11 cellular contexts compared by ENCODE assay signal in genomic region chr19:17450264-17451075, GRCh38. TPM values are rescaled to one million over a fixed set of nuclear protein-coding genes. Genes with fewer than 3 reads are reported as not detected.
DNase-seq lines count a peak whose midpoint lies in the region; ATAC-seq and TF ChIP-seq lines count a peak whose summit lies in the region.
"Had no signal": no experiment of that assay in that cellular context is flagged by ENCODE, and none has a peak within 500 bp of the region (broad histone marks: within the 10 kb centered on the region; RNA-seq: fewer than 3 reads in every experiment).

No MANE protein-coding gene starts in this region.

- TF ChIP-seq CTCF in GM10266 (IDR thresholded peaks at IDR 0.05; ENCODE audit: control insufficient read depth, insufficient read depth, low read depth, missing control alignments) (no peak), dorsolateral prefrontal cortex (IDR thresholded peaks at IDR 0.05 in 54 of 56, conservative IDR thresholded peaks at IDR 0.05 in 2 of 56; ENCODE audit: low read depth in 1 of 56, partially characterized antibody in 56 of 56) (no peak)

- H3K4me1 Mint-ChIP-seq in activated naive CD4-positive, alpha-beta T cell treated with anti-CD3 and anti-CD28 coated beads, Interleukin-2, amount 10 ng/mL, durations not matched to agents 7 days and 5 days, result peaks cover 24% of the 10 kb centered on the region

- intact Hi-C loops in dorsolateral prefrontal cortex (cut with DNase I), result loop anchor here in 1 of 2 donors (5.0 kb wide), 1 partner anchor 122 kb away; no protein-coding TSS in a partner anchor

- no peaks in the 10 kb centered on the region for H3K36me3 Mint-ChIP-seq in activated naive CD4-positive, alpha-beta T cell treated with anti-CD3 and anti-CD28 coated beads, Interleukin-2, amount 10 ng/mL, durations not matched to agents 7 days and 5 days

- H3K27ac Mint-ChIP-seq in activated naive CD4-positive, alpha-beta T cell treated with anti-CD3 and anti-CD28 coated beads, Interleukin-2, amount 10 ng/mL, durations not matched to agents 7 days and 5 days, result peak overlapping the region; percentile 26

- peak; percentile 55 for DNase-seq in GM10266 (ENCODE audit: extremely low spot score)
- peak; percentile 93 for DNase-seq in MV-4-11 (lab: John Stamatoyannopoulos, UW)
- peak; percentile 47 for DNase-seq in activated naive CD4-positive, alpha-beta T cell treated with anti-CD3 and anti-CD28 coated beads, Interleukin-2, amount 10 ng/mL, durations not matched to agents 7 days and 5 days
- DNase-seq in stimulated activated CD4-positive, alpha-beta T cell treated with anti-CD3 and anti-CD28 coated beads, Interleukin-15, amount 100 ng/mL, for 24 hours, result peak; percentile 73
- no peak for DNase-seq in dorsolateral prefrontal cortex
- no peak for DNase-seq in globus pallidus (ENCODE audit: low spot score)
- DNase-seq in NCI-H69 (lab: John Stamatoyannopoulos, UW), result no peak
- DNase-seq: foreskin fibroblast, upper lobe of left lung had no signal

- H3K4me3 Mint-ChIP-seq in activated naive CD4-positive, alpha-beta T cell treated with anti-CD3 and anti-CD28 coated beads, Interleukin-2, amount 10 ng/mL, durations not matched to agents 7 days and 5 days, result no peak overlapping the region

- H3K4me3 ChIP-seq in dorsolateral prefrontal cortex, result no peak overlapping the region
- H3K4me3 ChIP-seq: upper lobe of left lung had no signal

- ATAC-seq in HG02981 (IDR thresholded peaks at IDR 0.05; ENCODE audit: unreplicated experiment), result no peak

- H3K27me3 Mint-ChIP-seq in activated naive CD4-positive, alpha-beta T cell treated with anti-CD3 and anti-CD28 coated beads, Interleukin-2, amount 10 ng/mL, durations not matched to agents 7 days and 5 days, result peaks cover 45% of the 10 kb centered on the region

- CTCF ChIA-PET in activated naive CD4-positive, alpha-beta T cell treated with anti-CD3 and anti-CD28 coated beads, Interleukin-2, amount 10 ng/mL, durations not matched to agents 7 days and 5 days (lab: Charles Lee), result interaction anchor here (0.7 to 0.9 kb wide), 2 partner anchors 15 to 125 kb away, joined by 5 read pairs; no protein-coding TSS in a partner anchor

- no peaks in the 10 kb centered on the region for H3K9me3 Mint-ChIP-seq in activated naive CD4-positive, alpha-beta T cell treated with anti-CD3 and anti-CD28 coated beads, Interleukin-2, amount 10 ng/mL, durations not matched to agents 7 days and 5 days

- peaks cover 0 to 14% (median 6%) of the 10 kb centered on the region in 45 donors for H3K27me3 ChIP-seq in dorsolateral prefrontal cortex

- no peak overlapping the region for H3K27ac ChIP-seq in dorsolateral prefrontal cortex
- H3K27ac ChIP-seq: upper lobe of left lung had no signal

RNA-seq across cellular contexts. Expression of gene TMEM221, which starts 2.0 kb away (rescaled TPM):
- total RNA-seq in dorsolateral prefrontal cortex, result 1 to 10 TPM; 1.2 to 7.2 (median 4.1) TPM

RNA-seq across cellular contexts. Expression of gene NXNL1, which starts 10.3 kb away (rescaled TPM):
- total RNA-seq in dorsolateral prefrontal cortex, result 1 to 10 TPM in 19 of 120 experiments, under 1 TPM in 32, not detected in 69; 0.38 to 3.8 (median 0.88) TPM
- total RNA-seq: NCI-H460, upper lobe of left lung had no signal

RNA-seq across cellular contexts. Expression of gene SLC27A1, which starts 19.9 kb away (rescaled TPM):
- 10 to 100 TPM; 30.6 to 100.0 (median 53.6) TPM for total RNA-seq in dorsolateral prefrontal cortex

RNA-seq across cellular contexts. Expression of gene MVB12A, which starts 30.6 kb away (rescaled TPM):
- 10 to 100 TPM; 11.0 to 32.6 (median 19.8) TPM for total RNA-seq in dorsolateral prefrontal cortex

RNA-seq across cellular contexts. Expression of gene BST2, which starts 45.0 kb away (rescaled TPM):
- total RNA-seq in dorsolateral prefrontal cortex, result 100 to 1,000 TPM in 2 of 120 experiments, 10 to 100 TPM in 118; 13.1 to 146 (median 26.7) TPM

Comparison
In these comparisons a context has a peak if more than half of its experiments do, and no peak if none do; other contexts are left out.
1. DNase-seq: peak in GM10266 (single experiment), MV-4-11 (single experiment), activated naive CD4-positive, alpha-beta T cell treated with anti-CD3 and anti-CD28 coated beads, Interleukin-2, amount 10 ng/mL, durations not matched to agents 7 days and 5 days (single experiment) and stimulated activated CD4-positive, alpha-beta T cell treated with anti-CD3 and anti-CD28 coated beads, Interleukin-15, amount 100 ng/mL, for 24 hours (single experiment); none in dorsolateral prefrontal cortex (0 of 10), globus pallidus (single experiment) and NCI-H69 (single experiment).